In genomic region chr2:101999122-101999789, GRCh38 we compare ENCODE assay signal across 1 cellular context.
TF ChIP-seq lines count a peak whose summit lies in the region.

No MANE protein-coding gene starts in this region.

TF ChIP-seq in liver, 16 proteins besides CTCF, POLR2A, EP300 and RAD21 (continued from another document):
- peak; percentile 86 for TF ChIP-seq REST (IDR thresholded peaks at IDR 0.05)
- peak; percentile 79 for TF ChIP-seq HNF4A (conservative IDR thresholded peaks at IDR 0.05)
- TF ChIP-seq FOXA2 (IDR thresholded peaks at IDR 0.05): no peak
- TF ChIP-seq TAF1 (conservative IDR thresholded peaks at IDR 0.05): peak; percentile 82
- no peak for TF ChIP-seq NR2F2 (IDR thresholded peaks at IDR 0.05)
- TF ChIP-seq ZBTB33 (IDR thresholded peaks at IDR 0.05): peak; percentile 47
- TF ChIP-seq YY1 (IDR thresholded peaks at IDR 0.05): no peak
- peak; percentile 71 to 76 for TF ChIP-seq RXRA (IDR thresholded peaks at IDR 0.05)
- TF ChIP-seq JUND (IDR thresholded peaks at IDR 0.05): peak; percentile 91 to 97
- TF ChIP-seq, protein P1, sequence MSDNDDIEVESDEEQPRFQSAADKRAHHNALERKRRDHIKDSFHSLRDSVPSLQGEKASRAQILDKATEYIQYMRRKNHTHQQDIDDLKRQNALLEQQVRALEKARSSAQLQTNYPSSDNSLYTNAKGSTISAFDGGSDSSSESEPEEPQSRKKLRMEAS (IDR thresholded peaks at IDR 0.05): no peak
